Comparison of ENCODE assay signal across 1 cellular context in the genomic region with DNA sequence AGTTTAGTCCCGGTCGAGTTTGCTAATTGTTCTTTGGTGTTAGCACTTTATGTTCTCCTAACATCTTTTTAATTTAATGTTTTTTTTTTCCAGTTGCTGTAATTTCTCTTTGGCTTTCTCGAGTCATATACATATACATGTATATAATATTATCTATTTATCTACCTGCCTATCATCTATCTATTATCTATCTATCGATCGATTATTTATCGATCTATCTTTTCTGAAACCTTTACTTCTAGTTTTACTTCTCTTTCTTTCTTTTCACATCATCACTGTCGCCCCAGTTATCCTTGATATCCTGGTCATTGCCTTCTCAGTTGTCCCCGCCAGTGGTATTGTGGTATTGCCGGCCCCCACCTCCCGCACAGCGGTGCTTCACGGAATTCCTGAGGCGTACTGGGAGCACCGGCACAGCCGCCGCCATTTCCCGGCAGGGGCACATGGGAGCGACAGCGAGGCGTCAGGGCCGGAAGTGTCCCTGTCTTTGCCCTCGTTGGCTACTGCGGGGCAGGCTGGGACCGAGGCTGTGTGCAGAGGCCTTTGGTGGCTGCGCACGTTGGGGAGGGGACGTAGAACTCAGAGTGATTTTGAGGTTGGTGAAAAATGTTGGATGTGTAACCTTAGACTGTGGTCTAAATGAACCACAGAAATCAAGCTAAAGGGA.
TF ChIP-seq lines count a peak whose summit lies in the region.

No MANE protein-coding gene starts in this region.

TF ChIP-seq in GM23338, 12 proteins besides CTCF, POLR2A, EP300 and RAD21 (continued from another document):
- TF ChIP-seq, protein P1, sequence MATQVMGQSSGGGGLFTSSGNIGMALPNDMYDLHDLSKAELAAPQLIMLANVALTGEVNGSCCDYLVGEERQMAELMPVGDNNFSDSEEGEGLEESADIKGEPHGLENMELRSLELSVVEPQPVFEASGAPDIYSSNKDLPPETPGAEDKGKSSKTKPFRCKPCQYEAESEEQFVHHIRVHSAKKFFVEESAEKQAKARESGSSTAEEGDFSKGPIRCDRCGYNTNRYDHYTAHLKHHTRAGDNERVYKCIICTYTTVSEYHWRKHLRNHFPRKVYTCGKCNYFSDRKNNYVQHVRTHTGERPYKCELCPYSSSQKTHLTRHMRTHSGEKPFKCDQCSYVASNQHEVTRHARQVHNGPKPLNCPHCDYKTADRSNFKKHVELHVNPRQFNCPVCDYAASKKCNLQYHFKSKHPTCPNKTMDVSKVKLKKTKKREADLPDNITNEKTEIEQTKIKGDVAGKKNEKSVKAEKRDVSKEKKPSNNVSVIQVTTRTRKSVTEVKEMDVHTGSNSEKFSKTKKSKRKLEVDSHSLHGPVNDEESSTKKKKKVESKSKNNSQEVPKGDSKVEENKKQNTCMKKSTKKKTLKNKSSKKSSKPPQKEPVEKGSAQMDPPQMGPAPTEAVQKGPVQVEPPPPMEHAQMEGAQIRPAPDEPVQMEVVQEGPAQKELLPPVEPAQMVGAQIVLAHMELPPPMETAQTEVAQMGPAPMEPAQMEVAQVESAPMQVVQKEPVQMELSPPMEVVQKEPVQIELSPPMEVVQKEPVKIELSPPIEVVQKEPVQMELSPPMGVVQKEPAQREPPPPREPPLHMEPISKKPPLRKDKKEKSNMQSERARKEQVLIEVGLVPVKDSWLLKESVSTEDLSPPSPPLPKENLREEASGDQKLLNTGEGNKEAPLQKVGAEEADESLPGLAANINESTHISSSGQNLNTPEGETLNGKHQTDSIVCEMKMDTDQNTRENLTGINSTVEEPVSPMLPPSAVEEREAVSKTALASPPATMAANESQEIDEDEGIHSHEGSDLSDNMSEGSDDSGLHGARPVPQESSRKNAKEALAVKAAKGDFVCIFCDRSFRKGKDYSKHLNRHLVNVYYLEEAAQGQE (IDR thresholded peaks at IDR 0.05; ENCODE audit: unreplicated experiment), result no peak
- TF ChIP-seq CREB1 (CRISPR knock-in tag; IDR thresholded peaks at IDR 0.05; ENCODE audit: low read depth), result no peak
- TF ChIP-seq ZNF331 (CRISPR knock-in tag; IDR thresholded peaks at IDR 0.05; ENCODE audit: low read depth), result no peak
